ENCODE assay signal across 18 cellular contexts in the genomic region with DNA sequence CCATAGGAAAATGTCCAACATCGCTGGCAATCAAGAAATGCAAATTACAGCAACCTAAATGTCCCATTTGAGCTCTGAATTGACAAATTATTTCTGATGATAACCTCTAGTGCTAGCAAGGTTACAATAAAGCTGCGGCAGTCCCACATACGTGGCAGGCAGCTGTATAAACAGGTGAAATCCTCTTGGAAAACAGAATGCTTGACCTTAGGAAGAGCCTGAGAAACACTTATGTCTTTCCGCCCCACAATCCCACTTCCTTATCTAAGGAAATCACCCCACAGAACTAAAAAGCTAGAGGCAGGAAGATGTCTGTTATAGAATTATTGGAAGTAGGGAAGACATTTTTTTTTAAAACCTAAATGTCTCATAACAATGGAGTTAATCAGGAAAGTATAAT.
DNase-seq lines count a peak whose midpoint lies in the region; TF ChIP-seq lines count a peak whose summit lies in the region.
"Had no signal": no experiment of that assay in that cellular context is flagged by ENCODE, and none has a peak within 500 bp of the region (broad histone marks: within the 10 kb centered on the region; RNA-seq: fewer than 3 reads in every experiment).

No MANE protein-coding gene starts in this region.

- no peak overlapping the region for H3K23ac ChIP-seq in mesendoderm (ENCODE audit: low read length)

- H3K4ac ChIP-seq in mesendoderm (ENCODE audit: low read depth, low read length) = no peak overlapping the region

- H3K79me1 ChIP-seq in mesendoderm (ENCODE audit: low read length) = no peaks in the 10 kb centered on the region

- no peaks in the 10 kb centered on the region for H3K9me3 Mint-ChIP-seq in nephron
- no peaks in the 10 kb centered on the region for H3K9me3 Mint-ChIP-seq in type B pancreatic cell
- H3K9me3 Mint-ChIP-seq: H9, IgD-negative memory B cell had no signal

- H3K27me3 ChIP-seq in BLaER1 (no peaks in the 10 kb centered on the region), mesendoderm (ENCODE audit: insufficient read depth, low read length, poor library complexity) (no peaks in the 10 kb centered on the region)
- H3K27me3 ChIP-seq: Peyer's patch had no signal

- H3K36me3 ChIP-seq in BLaER1 (peaks cover 11% of the 10 kb centered on the region; the same call in 1 of the 2 replicates), mesendoderm (ENCODE audit: control insufficient read depth, insufficient read depth, low read length) (no peaks in the 10 kb centered on the region)

- H3K36me3 Mint-ChIP-seq in nephron (ENCODE audit: low read depth) (peaks cover 28% of the 10 kb centered on the region), type B pancreatic cell (peaks cover 16% of the 10 kb centered on the region)

- no peak overlapping the region for H3K56ac ChIP-seq in mesendoderm (ENCODE audit: low read length)

- H2AK5ac ChIP-seq in mesendoderm (ENCODE audit: low read length) = no peak overlapping the region

- H4K8ac ChIP-seq in mesendoderm (ENCODE audit: low read depth, low read length) = no peak overlapping the region

- no peak overlapping the region for H2BK15ac ChIP-seq in mesendoderm (replicated peaks; ENCODE audit: low read depth)

- H3K4me2 ChIP-seq in BLaER1 (peak overlapping the region; percentile 63), mesendoderm (ENCODE audit: low read length) (no peak overlapping the region)

- H3K4me3 ChIP-seq in BLaER1 (no peak overlapping the region), mesendoderm (ENCODE audit: low read length) (no peak overlapping the region)
- H3K4me3 ChIP-seq: Peyer's patch had no signal

- no peak overlapping the region for H2BK120ac ChIP-seq in mesendoderm (ENCODE audit: low read depth, low read length)

- no peaks in the 10 kb centered on the region for H3K9me3 ChIP-seq in BLaER1
- H3K9me3 ChIP-seq: Peyer's patch had no signal

- TF ChIP-seq CTCF in nephron (IDR thresholded peaks at IDR 0.05; ENCODE audit: unreplicated experiment in 3 of 3) (no peak), type B pancreatic cell (conservative IDR thresholded peaks at IDR 0.05) (no peak)

- H3K4me1 Mint-ChIP-seq in nephron (peaks cover 22% of the 10 kb centered on the region), type B pancreatic cell (ENCODE audit: unreplicated experiment) (peaks cover 34% of the 10 kb centered on the region)
- H3K4me1 Mint-ChIP-seq: IgD-negative memory B cell had no signal

- H3K27me3 Mint-ChIP-seq in nephron (ENCODE audit: low read depth) (peaks cover 6% of the 10 kb centered on the region), type B pancreatic cell (no peaks in the 10 kb centered on the region)
- H3K27me3 Mint-ChIP-seq: IgD-negative memory B cell had no signal

- no peak overlapping the region for H2BK5ac ChIP-seq in mesendoderm (ENCODE audit: low read length)

- no CpG with 5 or more reads among the region's 4 CpGs for WGBS in mesendoderm (ENCODE audit: extremely low coverage, insufficient coverage, low lambda C conversion rate)

- H3K4me3 Mint-ChIP-seq in nephron (no peak overlapping the region), type B pancreatic cell (no peak overlapping the region)
- H3K4me3 Mint-ChIP-seq: H9, IgD-negative memory B cell had no signal

- no peak overlapping the region for H3K18ac ChIP-seq in mesendoderm (ENCODE audit: low read length)

- H3K27ac ChIP-seq in BLaER1 (peak overlapping the region; percentile 50), mesendoderm (ENCODE audit: low read depth, low read length) (no peak overlapping the region)
- H3K27ac ChIP-seq: C4-2B, HL-60 had no signal

- H3K9ac ChIP-seq in BLaER1 (0 out of 2 replicates have a peak overlapping the region, but pooled peaks have one; percentile 39), mesendoderm (ENCODE audit: low read length) (no peak overlapping the region)

- H3K27ac Mint-ChIP-seq in nephron = peak overlapping the region in 2 of 3 experiments; percentile 5 to 25
- no peak overlapping the region for H3K27ac Mint-ChIP-seq in type B pancreatic cell

- no peaks in the 10 kb centered on the region for H4K20me1 ChIP-seq in BLaER1

- H3K79me2 ChIP-seq in mesendoderm (ENCODE audit: control insufficient read depth, insufficient read depth, low read length) = no peaks in the 10 kb centered on the region

- H4K5ac ChIP-seq in mesendoderm (ENCODE audit: low read length) = no peak overlapping the region

- H3K4me1 ChIP-seq in BLaER1 = peaks cover 20% of the 10 kb centered on the region
- no peaks in the 10 kb centered on the region for H3K4me1 ChIP-seq in mesendoderm (ENCODE audit: control insufficient read depth, low read depth, low read length)
- H3K4me1 ChIP-seq: Peyer's patch had no signal

- DNase-seq in NCI-H146 treated with DMSO at 0.1 percent for 48 hours (lab: John Stamatoyannopoulos, UW; ENCODE audit: unreplicated experiment) (peak; percentile 51), dermis blood vessel endothelial cell (peak; percentile 88), CD1c-positive myeloid dendritic cell (ENCODE audit: extremely low spot score) (no peak), foreskin melanocyte (no peak), mesendoderm (no peak), type B pancreatic cell (ENCODE audit: extremely low spot score, unreplicated experiment) (no peak)
- DNase-seq: H9, Kasumi-1, NCI-H2029, NCI-H2171, NCI-H446, NCI-H748 treated with DMSO at 0.1 percent for 48 hours, Peyer's patch had no signal

Comparison
In these comparisons a context has a peak if more than half of its experiments do, and no peak if none do; other contexts are left out.
1. DNase-seq: peak in NCI-H146 treated with DMSO at 0.1 percent for 48 hours (single experiment) and dermis blood vessel endothelial cell (single experiment); none in CD1c-positive myeloid dendritic cell (single experiment), foreskin melanocyte (single experiment), mesendoderm (single experiment) and type B pancreatic cell (single experiment).